Comparison of ENCODE assay signal across 10 cellular contexts in genomic region chr2:101830555-101830954, GRCh38.
A peak's percentile ranks its signal among the peaks of the same experiment; 100 is the strongest.
DNase-seq lines count a peak whose midpoint lies in the region; ATAC-seq, FAIRE-seq and TF ChIP-seq lines count a peak whose summit lies in the region.
"Had no signal": no experiment of that assay in that cellular context is flagged by ENCODE, and none has a peak within 500 bp of the region (broad histone marks: within the 10 kb centered on the region; RNA-seq: fewer than 3 reads in every experiment).

No MANE protein-coding gene starts in this region.

- 61% methylated on average over 5 of the region's 5 CpGs for WGBS in mesenchymal stem cell
- WGBS in small intestine, 3 donors = 82 to 90% (median 85%) methylated on average over 5 of the region's 5 CpGs
- 73 to 90% methylated on average over 5 of the region's 5 CpGs for WGBS in lower leg skin, 2 donors

- no peak overlapping the region for H3K23ac ChIP-seq in mesenchymal stem cell (ENCODE audit: low read length in 2 of 2)

- H3K9me3 ChIP-seq in mesenchymal stem cell (ENCODE audit: control insufficient read depth, low read length) = no peaks in the 10 kb centered on the region
- H3K9me3 ChIP-seq in small intestine (ENCODE audit: control insufficient read depth, low read depth) = no peaks in the 10 kb centered on the region
- H3K9me3 ChIP-seq: body of pancreas, prostate gland had no signal

- H3K27ac ChIP-seq in mesenchymal stem cell (ENCODE audit: low read length, poor library complexity, severe bottlenecking) (peak overlapping the region; percentile 54), small intestine (ENCODE audit: low read depth in 1 of 2, low read length in 1 of 2) (no peak overlapping the region)

- H3K18ac ChIP-seq in mesenchymal stem cell (ENCODE audit: low read depth in 1 of 2, low read length in 2 of 2) = peak overlapping the region in 1 of 2 experiments; percentile 13

- H3K4ac ChIP-seq in mesenchymal stem cell (ENCODE audit: low read depth in 1 of 2, low read length in 2 of 2) = no peak overlapping the region

- peaks cover 8% of the 10 kb centered on the region for H3K79me1 ChIP-seq in mesenchymal stem cell (replicated peaks; ENCODE audit: low read length, poor library complexity, severe bottlenecking)

- H3K27me3 ChIP-seq in mesenchymal stem cell (ENCODE audit: control insufficient read depth in 1 of 2, insufficient read depth in 1 of 2, low read length in 2 of 2) (no peaks in the 10 kb centered on the region), small intestine (ENCODE audit: control insufficient read depth in 2 of 2, insufficient read depth in 2 of 2, low read length in 2 of 2) (no peaks in the 10 kb centered on the region)
- H3K27me3 ChIP-seq: body of pancreas had no signal

- H2AK5ac ChIP-seq in mesenchymal stem cell (ENCODE audit: low read length, severe bottlenecking) = peak overlapping the region; percentile 7

- H4K91ac ChIP-seq in mesenchymal stem cell (ENCODE audit: low read length) = no peak overlapping the region

- ATAC-seq in HG02885 (IDR thresholded peaks at IDR 0.05; ENCODE audit: poor library complexity, unreplicated experiment) (peak; percentile 49), GM19324 (IDR thresholded peaks at IDR 0.05; ENCODE audit: low FRiP score, unreplicated experiment) (no peak), HG03045 (IDR thresholded peaks at IDR 0.05; ENCODE audit: unreplicated experiment) (no peak)

- H3K4me3 ChIP-seq in mesenchymal stem cell (ENCODE audit: insufficient read depth in 1 of 2, low read depth in 1 of 2, low read length in 2 of 2) (no peak overlapping the region), small intestine (ENCODE audit: low read depth in 1 of 2, low read length in 2 of 2) (no peak overlapping the region), lower leg skin (ENCODE audit: low read depth, poor library complexity, severe bottlenecking) (no peak overlapping the region)
- H3K4me3 ChIP-seq: body of pancreas, prostate gland had no signal

- H3K14ac ChIP-seq in mesenchymal stem cell (ENCODE audit: low read length in 2 of 2) = peak overlapping the region in 1 of 2 experiments; percentile 35

- H3K4me2 ChIP-seq in mesenchymal stem cell (ENCODE audit: low read length, poor library complexity, severe bottlenecking) = no peak overlapping the region

- peak overlapping the region; percentile 5 for H2BK15ac ChIP-seq in mesenchymal stem cell (ENCODE audit: low read depth, poor library complexity, severe bottlenecking)

- intact Hi-C loops in lower leg skin (cut with DNase I; ENCODE audit: low total_unique reads) = no loop called here

- no peak overlapping the region for H2AFZ ChIP-seq in mesenchymal stem cell (ENCODE audit: low read depth, low read length)

- TF ChIP-seq CTCF in lower leg skin (IDR thresholded peaks at IDR 0.05) = no peak

- no peak overlapping the region for H4K8ac ChIP-seq in mesenchymal stem cell (ENCODE audit: low read length)

- H2BK12ac ChIP-seq in mesenchymal stem cell (ENCODE audit: low read length in 2 of 2) = peak overlapping the region in 1 of 2 experiments; percentile 21

- H3K36me3 ChIP-seq in mesenchymal stem cell (ENCODE audit: control insufficient read depth in 1 of 2, insufficient read depth in 2 of 2, low read depth in 1 of 2, low read length in 2 of 2) = peaks cover 16 to 97% of the 10 kb centered on the region in 2 experiments
- no peaks in the 10 kb centered on the region for H3K36me3 ChIP-seq in small intestine (ENCODE audit: control insufficient read depth in 2 of 2, insufficient read depth in 2 of 2, low read length in 2 of 2)
- H3K36me3 ChIP-seq: prostate gland had no signal

- no peak overlapping the region for H2BK5ac ChIP-seq in mesenchymal stem cell (ENCODE audit: low read depth, low read length, poor library complexity, severe bottlenecking)

- no peak for TF ChIP-seq POLR2A in lower leg skin (IDR thresholded peaks at IDR 0.05)

- peak overlapping the region; percentile 63 for H3K9ac ChIP-seq in mesenchymal stem cell (ENCODE audit: low read length)

- DNase-seq in EH (ENCODE audit: low read depth) = peak; percentile 70
- DNase-seq in amniotic stem cell (lab: John Stamatoyannopoulos, UW) = peak; percentile 24
- DNase-seq in mesenchymal stem cell = peak; percentile 97
- no peak for DNase-seq in small intestine
- DNase-seq in lower leg skin (ENCODE audit: low spot score in 2 of 2) = no peak

- no peak overlapping the region for H2BK120ac ChIP-seq in mesenchymal stem cell (ENCODE audit: low read depth, low read length)

- no peak for FAIRE-seq in small intestine (lab: Jason Lieb, UNC)

- H3K4me1 ChIP-seq in mesenchymal stem cell (ENCODE audit: control insufficient read depth, insufficient read depth, low read depth, low read length) (peaks cover 14% of the 10 kb centered on the region), small intestine (ENCODE audit: control insufficient read depth in 2 of 2, insufficient read depth in 1 of 2, low read depth in 1 of 2, low read length in 1 of 2) (peaks cover 0 to 4% of the 10 kb centered on the region in 2 donors)

Comparison
In these comparisons a context has a peak if more than half of its experiments do, and no peak if none do; other contexts are left out.
1. DNase-seq: peak in EH (single experiment), amniotic stem cell (single experiment) and mesenchymal stem cell (single experiment); none in small intestine (single experiment) and lower leg skin (0 of 2).